Comparison of ENCODE assay signal across 2 cellular contexts in the genomic region with DNA sequence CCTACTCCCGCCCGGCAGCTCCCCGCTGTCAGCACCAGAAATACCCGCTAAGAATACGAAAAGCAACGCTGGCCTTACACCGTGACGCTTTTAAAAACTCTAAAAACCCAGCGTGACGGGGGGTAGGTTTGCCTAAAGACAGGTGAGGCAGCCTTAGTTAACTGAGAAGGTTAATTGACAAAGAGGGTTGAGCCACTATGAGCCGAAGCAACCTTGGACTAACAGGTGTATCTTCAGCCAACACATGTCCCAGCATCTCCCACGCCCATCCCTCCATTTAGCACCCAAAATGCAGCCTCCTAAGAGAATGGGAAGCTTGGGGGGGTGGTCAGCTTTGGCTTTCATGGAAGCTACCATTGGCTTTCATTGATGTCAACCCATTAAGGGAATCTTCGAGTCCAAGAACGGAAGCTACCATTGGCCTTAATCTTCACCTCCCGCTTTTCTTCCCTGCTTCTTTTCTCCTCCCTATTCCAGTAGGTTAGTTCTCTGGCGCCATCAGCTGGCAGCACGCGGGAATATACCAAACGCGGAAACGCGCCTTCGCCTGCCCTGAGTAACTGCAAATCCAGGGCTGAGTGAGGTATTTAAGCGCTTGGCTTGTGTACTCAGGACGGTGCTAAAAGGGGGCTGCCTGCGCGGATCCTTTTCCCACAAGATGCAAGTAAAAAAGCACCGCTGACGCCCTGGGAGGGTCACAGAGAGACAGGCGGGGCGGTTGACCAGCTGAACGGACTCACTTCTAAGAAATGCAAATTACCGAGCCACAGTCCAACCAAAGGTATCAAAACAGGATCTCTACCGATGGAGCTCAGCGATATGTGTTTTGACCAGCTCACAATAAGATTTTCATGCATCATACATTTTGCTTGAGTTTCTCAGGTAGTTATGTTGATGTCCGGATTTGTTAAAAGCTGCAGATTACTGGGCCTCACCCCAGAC.
TF ChIP-seq lines count a peak whose summit lies in the region.

No MANE protein-coding gene starts in this region.

TF ChIP-seq in SK-N-SH, 30 proteins besides CTCF, POLR2A, EP300 and RAD21 (continued from another document):
- TF ChIP-seq, protein P1, sequence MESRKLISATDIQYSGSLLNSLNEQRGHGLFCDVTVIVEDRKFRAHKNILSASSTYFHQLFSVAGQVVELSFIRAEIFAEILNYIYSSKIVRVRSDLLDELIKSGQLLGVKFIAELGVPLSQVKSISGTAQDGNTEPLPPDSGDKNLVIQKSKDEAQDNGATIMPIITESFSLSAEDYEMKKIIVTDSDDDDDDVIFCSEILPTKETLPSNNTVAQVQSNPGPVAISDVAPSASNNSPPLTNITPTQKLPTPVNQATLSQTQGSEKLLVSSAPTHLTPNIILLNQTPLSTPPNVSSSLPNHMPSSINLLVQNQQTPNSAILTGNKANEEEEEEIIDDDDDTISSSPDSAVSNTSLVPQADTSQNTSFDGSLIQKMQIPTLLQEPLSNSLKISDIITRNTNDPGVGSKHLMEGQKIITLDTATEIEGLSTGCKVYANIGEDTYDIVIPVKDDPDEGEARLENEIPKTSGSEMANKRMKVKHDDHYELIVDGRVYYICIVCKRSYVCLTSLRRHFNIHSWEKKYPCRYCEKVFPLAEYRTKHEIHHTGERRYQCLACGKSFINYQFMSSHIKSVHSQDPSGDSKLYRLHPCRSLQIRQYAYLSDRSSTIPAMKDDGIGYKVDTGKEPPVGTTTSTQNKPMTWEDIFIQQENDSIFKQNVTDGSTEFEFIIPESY (IDR thresholded peaks at IDR 0.05; ENCODE audit: borderline replicate concordance, low read depth): 0 out of 2 replicates have a peak, but pooled peaks have one; percentile 18
- no peak for TF ChIP-seq MEF2A (IDR thresholded peaks at IDR 0.05; ENCODE audit: borderline replicate concordance, low read depth)

TF ChIP-seq in SK-N-SH treated with all-trans-retinoic acid at 6 μM for 48 hours, 23 proteins besides CTCF, POLR2A, EP300 and RAD21 (continued from another document):
- TF ChIP-seq, protein P2, sequence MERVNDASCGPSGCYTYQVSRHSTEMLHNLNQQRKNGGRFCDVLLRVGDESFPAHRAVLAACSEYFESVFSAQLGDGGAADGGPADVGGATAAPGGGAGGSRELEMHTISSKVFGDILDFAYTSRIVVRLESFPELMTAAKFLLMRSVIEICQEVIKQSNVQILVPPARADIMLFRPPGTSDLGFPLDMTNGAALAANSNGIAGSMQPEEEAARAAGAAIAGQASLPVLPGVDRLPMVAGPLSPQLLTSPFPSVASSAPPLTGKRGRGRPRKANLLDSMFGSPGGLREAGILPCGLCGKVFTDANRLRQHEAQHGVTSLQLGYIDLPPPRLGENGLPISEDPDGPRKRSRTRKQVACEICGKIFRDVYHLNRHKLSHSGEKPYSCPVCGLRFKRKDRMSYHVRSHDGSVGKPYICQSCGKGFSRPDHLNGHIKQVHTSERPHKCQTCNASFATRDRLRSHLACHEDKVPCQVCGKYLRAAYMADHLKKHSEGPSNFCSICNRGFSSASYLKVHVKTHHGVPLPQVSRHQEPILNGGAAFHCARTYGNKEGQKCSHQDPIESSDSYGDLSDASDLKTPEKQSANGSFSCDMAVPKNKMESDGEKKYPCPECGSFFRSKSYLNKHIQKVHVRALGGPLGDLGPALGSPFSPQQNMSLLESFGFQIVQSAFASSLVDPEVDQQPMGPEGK (CRISPR knock-in tag; IDR thresholded peaks at IDR 0.05; ENCODE audit: borderline replicate concordance): no peak
- TF ChIP-seq, protein P3, sequence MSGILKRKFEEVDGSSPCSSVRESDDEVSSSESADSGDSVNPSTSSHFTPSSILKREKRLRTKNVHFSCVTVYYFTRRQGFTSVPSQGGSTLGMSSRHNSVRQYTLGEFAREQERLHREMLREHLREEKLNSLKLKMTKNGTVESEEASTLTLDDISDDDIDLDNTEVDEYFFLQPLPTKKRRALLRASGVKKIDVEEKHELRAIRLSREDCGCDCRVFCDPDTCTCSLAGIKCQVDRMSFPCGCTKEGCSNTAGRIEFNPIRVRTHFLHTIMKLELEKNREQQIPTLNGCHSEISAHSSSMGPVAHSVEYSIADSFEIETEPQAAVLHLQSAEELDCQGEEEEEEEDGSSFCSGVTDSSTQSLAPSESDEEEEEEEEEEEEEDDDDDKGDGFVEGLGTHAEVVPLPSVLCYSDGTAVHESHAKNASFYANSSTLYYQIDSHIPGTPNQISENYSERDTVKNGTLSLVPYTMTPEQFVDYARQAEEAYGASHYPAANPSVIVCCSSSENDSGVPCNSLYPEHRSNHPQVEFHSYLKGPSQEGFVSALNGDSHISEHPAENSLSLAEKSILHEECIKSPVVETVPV (CRISPR knock-in tag; IDR thresholded peaks at IDR 0.05): no peak
- TF ChIP-seq ARNTL (CRISPR knock-in tag; IDR thresholded peaks at IDR 0.05; ENCODE audit: borderline replicate concordance, low read depth) (no peak), CSDC2 (CRISPR knock-in tag; IDR thresholded peaks at IDR 0.05) (no peak), ZFP30 (CRISPR knock-in tag; IDR thresholded peaks at IDR 0.05) (no peak), ZC3H10 (CRISPR knock-in tag; IDR thresholded peaks at IDR 0.05) (no peak)
